ENCODE assay signal across 1 cellular context in the genomic region with DNA sequence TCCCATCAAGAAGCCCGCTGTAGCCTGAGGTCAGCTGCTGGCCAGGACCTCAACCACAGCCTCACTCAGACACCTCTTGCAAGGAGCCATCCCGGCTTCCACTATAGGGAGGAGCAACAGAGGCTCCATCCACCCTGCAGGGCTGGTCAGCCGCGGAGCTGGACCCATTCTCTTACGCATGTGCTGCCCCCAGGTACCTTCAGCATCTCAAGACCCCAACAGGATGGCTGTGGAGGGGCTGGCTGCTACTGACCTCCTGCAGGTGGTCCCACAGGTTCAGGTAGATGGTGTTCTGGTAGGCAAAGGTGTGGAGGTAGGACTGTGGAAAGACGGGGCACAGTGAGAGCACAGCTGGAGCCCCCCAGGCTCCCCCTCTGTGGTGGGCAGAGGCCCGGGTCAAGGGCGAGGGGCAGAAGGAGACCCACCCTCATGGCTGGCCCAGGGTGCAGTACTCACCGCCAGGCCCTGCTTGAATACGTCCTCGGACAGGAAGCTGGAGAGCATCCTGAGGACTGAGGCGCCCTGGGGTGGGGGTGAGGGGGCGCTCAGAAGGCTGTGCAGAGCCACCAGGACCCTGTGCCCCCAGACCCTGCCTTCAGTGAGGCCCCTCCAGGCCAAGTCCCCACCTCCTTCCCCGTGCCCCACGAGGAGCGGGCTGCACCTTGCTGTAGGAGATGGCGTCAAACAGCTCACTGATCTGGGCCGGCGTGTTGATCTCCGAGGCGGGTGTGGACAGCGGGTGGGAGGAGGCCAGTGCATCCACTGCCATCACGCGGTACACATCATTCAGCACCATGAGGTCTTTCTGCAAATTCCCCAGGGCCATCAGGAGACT.
TF ChIP-seq lines count a peak whose summit lies in the region.

No MANE protein-coding gene starts in this region.

TF ChIP-seq in endothelial cell of umbilical vein, 7 proteins besides CTCF, POLR2A, EP300 and RAD21:
- no peak for TF ChIP-seq FOS (IDR thresholded peaks at IDR 0.05; ENCODE audit: borderline replicate concordance, insufficient read depth, low read length)
- TF ChIP-seq MYC (IDR thresholded peaks at IDR 0.05; ENCODE audit: low read depth, low read length): no peak
- no peak for TF ChIP-seq EZH2 (IDR thresholded peaks at IDR 0.05; ENCODE audit: borderline replicate concordance, low read depth, low read length, severe bottlenecking)
- TF ChIP-seq GATA2 (IDR thresholded peaks at IDR 0.05; ENCODE audit: insufficient read depth, insufficient read length, low read depth, low read length): no peak
- no peak for TF ChIP-seq POLR2AphosphoS5 (IDR thresholded peaks at IDR 0.05; ENCODE audit: insufficient read depth, low read depth, low read length)
- TF ChIP-seq JUN (IDR thresholded peaks at IDR 0.05; ENCODE audit: borderline replicate concordance, insufficient read depth, insufficient read length, low read depth): no peak
- no peak for TF ChIP-seq MAX (IDR thresholded peaks at IDR 0.05; ENCODE audit: insufficient read depth, insufficient read length)
TF ChIP-seq in endothelial cell of umbilical vein: peak in this region for 0.
